In genomic region chr6:6284231-6284966, GRCh38 we compare ENCODE assay signal across 14 cellular contexts. TPM values are rescaled to one million over a fixed set of nuclear protein-coding genes. Genes with fewer than 3 reads are reported as not detected.
"Had no signal": no experiment of that assay in that cellular context is flagged by ENCODE, and none has a peak within 500 bp of the region (broad histone marks: within the 10 kb centered on the region; RNA-seq: fewer than 3 reads in every experiment).

No MANE protein-coding gene starts in this region.

- DNase-seq: activated CD4-positive, alpha-beta T cell treated with anti-CD3 and anti-CD28 coated beads, Interleukin-2, amount 50 U/mL, for 1 hour; activated naive CD4-positive, alpha-beta T cell treated with anti-CD3 and anti-CD28 coated beads, Interleukin-2, amount 50 U/mL, for 16 hours; body of pancreas; effector memory CD8-positive, alpha-beta T cell; glutamatergic neuron; immature natural killer cell; natural killer cell; right cardiac atrium; T-cell; T1000 had no signal

- H3K4me2 ChIP-seq: smooth muscle cell had no signal

- H3K27me3 ChIP-seq: body of pancreas, tibial nerve had no signal

- H3K9me3 ChIP-seq: body of pancreas, tibial nerve had no signal

- H3K36me3 ChIP-seq: tibial nerve had no signal

- H3K4me1 ChIP-seq: body of pancreas had no signal

- H3K27ac ChIP-seq: body of pancreas, tibial nerve had no signal

- H3K4me3 ChIP-seq: body of pancreas, smooth muscle cell, tibial nerve had no signal

- ATAC-seq: body of pancreas; effector memory CD8-positive, alpha-beta T cell; natural killer cell; right cardiac atrium; T-cell; WTC11 had no signal

RNA-seq across cellular contexts. Expression of gene F13A1, which starts 36.1 kb away (rescaled TPM):
- total RNA-seq: lung microvascular endothelial cell, smooth muscle cell had no signal
